Comparison of ENCODE assay signal across 33 cellular contexts in genomic region chr2:45156605-45157004, GRCh38.
"Had no signal": no experiment of that assay in that cellular context is flagged by ENCODE, and none has a peak within 500 bp of the region (broad histone marks: within the 10 kb centered on the region; RNA-seq: fewer than 3 reads in every experiment).

No MANE protein-coding gene starts in this region.

- H3K36me3 ChIP-seq: ascending aorta had no signal

- H3K27ac ChIP-seq: ascending aorta, VCaP had no signal

- H3K27me3 ChIP-seq: ascending aorta had no signal

- H3K36me3 Mint-ChIP-seq: activated CD4-positive, alpha-beta memory T cell treated with anti-CD3 and anti-CD28 coated beads for 36 hours; activated naive CD4-positive, alpha-beta T cell treated with anti-CD3 and anti-CD28 coated beads, Interleukin-2, amount 50 U/mL, for 72 hours; activated naive CD8-positive, alpha-beta T cell treated with anti-CD3 and anti-CD28 coated beads for 36 hours; brain had no signal

- H3K4me1 Mint-ChIP-seq: activated B cell treated with CpG ODN at 0.5 μM for 24 hours; activated CD4-positive, alpha-beta T cell treated with anti-CD3 and anti-CD28 coated beads, Interleukin-2, amount 10 ng/mL, durations not matched to agents 24 days and 14 days; activated naive CD8-positive, alpha-beta T cell treated with anti-CD3 and anti-CD28 coated beads for 36 hours; activated T-helper 17 cell treated with anti-CD3 and anti-CD28 coated beads, Interleukin-2, amount 50 U/mL, for 72 hours had no signal

- H3K9me3 Mint-ChIP-seq: activated B cell treated with CpG ODN at 0.5 μM for 24 hours; activated CD4-positive, alpha-beta memory T cell treated with anti-CD3 and anti-CD28 coated beads for 36 hours; activated CD4-positive, alpha-beta T cell treated with anti-CD3 and anti-CD28 coated beads, Interleukin-2, amount 10 ng/mL, durations not matched to agents 24 days and 14 days; activated CD8-positive, alpha-beta T cell treated with anti-CD3 and anti-CD28 coated beads for 36 hours; activated naive CD4-positive, alpha-beta T cell treated with anti-CD3 and anti-CD28 coated beads for 36 hours; activated naive CD4-positive, alpha-beta T cell treated with anti-CD3 and anti-CD28 coated beads, Interleukin-2, amount 50 U/mL, for 72 hours; activated naive CD8-positive, alpha-beta T cell treated with anti-CD3 and anti-CD28 coated beads for 36 hours; activated T-cell treated with anti-CD3 and anti-CD28 coated beads, Interleukin-2, amount 50 U/mL, for 4 hours; activated T-cell treated with anti-CD3 and anti-CD28 coated beads, Interleukin-2, amount 50 U/mL, for 72 hours; activated T-helper 1 cell treated with anti-CD3 and anti-CD28 coated beads, Interleukin-12 subunit alpha, Interleukin-12 subunit beta, Interleukin-2, Interleukin-4 antibody, amounts not matched to agents 30 ng/mL and 10 ng/mL and 1 ng/mL, durations not matched to agents 14 hours and 24 hours and 36 hours; activated T-helper 17 cell treated with anti-CD3 and anti-CD28 coated beads, Interleukin-2, amount 50 U/mL, for 72 hours; T-helper 2 cell treated with Interferon-gamma antibody and Interleukin-4, amounts not matched to agents 5 μg/mL and 100 μg/mL, for 36 hours had no signal

- H3K27ac Mint-ChIP-seq: activated B cell treated with CpG ODN at 0.5 μM for 24 hours; activated CD4-positive, alpha-beta memory T cell treated with anti-CD3 and anti-CD28 coated beads for 36 hours; activated CD4-positive, alpha-beta T cell treated with anti-CD3 and anti-CD28 coated beads, Interleukin-2, amount 10 ng/mL, durations not matched to agents 24 days and 14 days; activated CD8-positive, alpha-beta T cell treated with anti-CD3 and anti-CD28 coated beads for 36 hours; activated naive CD4-positive, alpha-beta T cell treated with anti-CD3 and anti-CD28 coated beads for 36 hours; activated naive CD4-positive, alpha-beta T cell treated with anti-CD3 and anti-CD28 coated beads, Interleukin-2, amount 50 U/mL, for 72 hours; activated naive CD8-positive, alpha-beta T cell treated with anti-CD3 and anti-CD28 coated beads for 36 hours; activated T-cell treated with anti-CD3 and anti-CD28 coated beads, Interleukin-2, amount 50 U/mL, for 72 hours; activated T-helper 1 cell treated with anti-CD3 and anti-CD28 coated beads, Interleukin-12 subunit alpha, Interleukin-12 subunit beta, Interleukin-2, Interleukin-4 antibody, amounts not matched to agents 30 ng/mL and 10 ng/mL and 1 ng/mL, durations not matched to agents 14 hours and 24 hours and 36 hours; activated T-helper 17 cell treated with anti-CD3 and anti-CD28 coated beads, Interleukin-2, amount 50 U/mL, for 72 hours; brain; T-helper 2 cell treated with Interferon-gamma antibody and Interleukin-4, amounts not matched to agents 5 μg/mL and 100 μg/mL, for 36 hours had no signal

- FAIRE-seq: colon, TTC549 had no signal

- H3K4me3 Mint-ChIP-seq: activated B cell treated with CpG ODN at 0.5 μM for 24 hours; activated CD4-positive, alpha-beta memory T cell treated with anti-CD3 and anti-CD28 coated beads for 36 hours; activated CD4-positive, alpha-beta T cell treated with anti-CD3 and anti-CD28 coated beads, Interleukin-2, amount 10 ng/mL, durations not matched to agents 24 days and 14 days; activated CD8-positive, alpha-beta T cell treated with anti-CD3 and anti-CD28 coated beads for 36 hours; activated naive CD4-positive, alpha-beta T cell treated with anti-CD3 and anti-CD28 coated beads for 36 hours; activated naive CD8-positive, alpha-beta T cell treated with anti-CD3 and anti-CD28 coated beads for 36 hours; activated T-cell treated with anti-CD3 and anti-CD28 coated beads, Interleukin-2, amount 50 U/mL, for 4 hours; activated T-cell treated with anti-CD3 and anti-CD28 coated beads, Interleukin-2, amount 50 U/mL, for 72 hours; activated T-helper 1 cell treated with anti-CD3 and anti-CD28 coated beads, Interleukin-12 subunit alpha, Interleukin-12 subunit beta, Interleukin-2, Interleukin-4 antibody, amounts not matched to agents 30 ng/mL and 10 ng/mL and 1 ng/mL, durations not matched to agents 14 hours and 24 hours and 36 hours; activated T-helper 17 cell treated with anti-CD3 and anti-CD28 coated beads, Interleukin-2, amount 50 U/mL, for 72 hours; brain; T-helper 2 cell treated with Interferon-gamma antibody and Interleukin-4, amounts not matched to agents 5 μg/mL and 100 μg/mL, for 36 hours had no signal

- ATAC-seq: activated CD8-positive, alpha-beta T cell treated with anti-CD3 and anti-CD28 coated beads for 36 hours; activated naive CD4-positive, alpha-beta T cell treated with anti-CD3 and anti-CD28 coated beads, Interleukin-2, amount 50 U/mL, for 72 hours; activated T-cell treated with anti-CD3 and anti-CD28 coated beads, Interleukin-2, amount 50 U/mL, for 4 hours; activated T-cell treated with anti-CD3 and anti-CD28 coated beads, Interleukin-2, amount 50 U/mL, for 72 hours; activated T-helper 17 cell treated with anti-CD3 and anti-CD28 coated beads, Interleukin-2, amount 50 U/mL, for 72 hours had no signal

- H3K4me1 ChIP-seq: ascending aorta had no signal

- H3K9me3 ChIP-seq: ascending aorta had no signal

- DNase-seq: activated B cell treated with CpG ODN at 0.5 μM for 24 hours; activated CD4-positive, alpha-beta memory T cell treated with anti-CD3 and anti-CD28 coated beads for 36 hours; activated CD4-positive, alpha-beta T cell treated with anti-CD3 and anti-CD28 coated beads for 4 hours; activated CD4-positive, alpha-beta T cell treated with anti-CD3 and anti-CD28 coated beads, Interleukin-2, amount 10 ng/mL, durations not matched to agents 24 days and 14 days; activated CD4-positive, alpha-beta T cell treated with anti-CD3 and anti-CD28 coated beads, Interleukin-2, amount 50 U/mL, for 1 hour; activated CD4-positive, alpha-beta T cell treated with anti-CD3 and anti-CD28 coated beads, Interleukin-2, amount 50 U/mL, for 4 hours; activated CD4-positive, CD25-positive, alpha-beta regulatory T cell treated with anti-CD3 and anti-CD28 coated beads, Interleukin-2, amount 50 U/mL, for 72 hours; activated CD8-positive, alpha-beta memory T cell treated with anti-CD3 and anti-CD28 coated beads, Interleukin-2, amount 50 U/mL, for 4 hours; activated CD8-positive, alpha-beta T cell treated with anti-CD3 and anti-CD28 coated beads for 36 hours; activated effector memory CD4-positive, alpha-beta T cell treated with anti-CD3 and anti-CD28 coated beads, Interleukin-2, amount 50 U/mL, for 16 hours; activated gamma-delta T cell treated with Interleukin-2 at 50 U/mL for 16 hours; activated naive CD4-positive, alpha-beta T cell; activated naive CD4-positive, alpha-beta T cell treated with anti-CD3 and anti-CD28 coated beads for 36 hours; activated naive CD4-positive, alpha-beta T cell treated with anti-CD3 and anti-CD28 coated beads, Interleukin-2, amount 50 U/mL, for 16 hours; activated naive CD8-positive, alpha-beta T cell treated with anti-CD3 and anti-CD28 coated beads for 36 hours; activated T-cell treated with anti-CD3 and anti-CD28 coated beads for 4 hours; activated T-cell treated with anti-CD3 and anti-CD28 coated beads, Interleukin-2, amount 50 U/mL, for 1 hour; activated T-cell treated with anti-CD3 and anti-CD28 coated beads, Interleukin-2, amount 50 U/mL, for 4 hours; activated T-cell treated with anti-CD3 and anti-CD28 coated beads, Interleukin-2, amount 50 U/mL, for 72 hours; amygdala; anterior cingulate cortex; central memory CD4-positive, alpha-beta T cell; T-helper 2 cell; T-helper 9 cell had no signal

- H3K4me3 ChIP-seq: ascending aorta had no signal
